ENCODE assay signal across 13 cellular contexts in genomic region chr12:8399496-8400031, GRCh38. TPM values are rescaled to one million over a fixed set of nuclear protein-coding genes. Genes with fewer than 3 reads are reported as not detected.
A peak's percentile ranks its signal among the peaks of the same experiment; 100 is the strongest.
DNase-seq lines count a peak whose midpoint lies in the region; TF ChIP-seq lines count a peak whose summit lies in the region.
"Not testable (repeated sequence)": the region's sequence is repeated elsewhere in the genome, so short reads cannot be mapped to it uniquely, and the experiment has no call there.
"Had no signal": no experiment of that assay in that cellular context is flagged by ENCODE, and none has a peak within 500 bp of the region (broad histone marks: within the 10 kb centered on the region; RNA-seq: fewer than 3 reads in every experiment).

No MANE protein-coding gene starts in this region.

- H3F3A ChIP-seq in GM23248 (ENCODE audit: insufficient read depth): not testable (repeated sequence)

- CTCF ChIA-PET in HEK293T (lab: Yijun Ruan, JAX): not testable (repeated sequence)

- 13 to 22% methylated on average over 11 to 13 of the region's 13 CpGs for WGBS in GM23248 (ENCODE audit: low coverage in 1 of 2, low lambda C conversion rate in 2 of 2, missing lambda C conversion rate in 2 of 2), 2 experiments

- H4K20me1 ChIP-seq in GM23248 (ENCODE audit: insufficient read depth); osteoblast (ENCODE audit: insufficient read depth, low read length): not testable (repeated sequence)

- not testable (repeated sequence) for TF ChIP-seq CTCF in osteoblast (IDR thresholded peaks at IDR 0.05; ENCODE audit: extremely low read depth, low read depth, low read length)

- H3K79me2 ChIP-seq in GM23248 (ENCODE audit: insufficient read depth); osteoblast (ENCODE audit: insufficient read depth, low read length): not testable (repeated sequence)

- H3K9me2 ChIP-seq in GM23248 (ENCODE audit: insufficient read depth): not testable (repeated sequence)

- H3K27me3 ChIP-seq in GM23248 (replicated peaks; ENCODE audit: insufficient read depth); osteoblast (ENCODE audit: insufficient read depth, low read length): not testable (repeated sequence)

- H3K9ac ChIP-seq in GM23248: not testable (repeated sequence)

- not testable (repeated sequence) for H2AFZ ChIP-seq in GM23248; osteoblast (ENCODE audit: low read length)

- H3K4me1 ChIP-seq in GM23248 (ENCODE audit: insufficient read depth); osteoblast (ENCODE audit: insufficient read depth, low read length): not testable (repeated sequence)

- H3K9me3 ChIP-seq in GM23248 (ENCODE audit: low read depth); osteoblast (ENCODE audit: low read depth, low read length): not testable (repeated sequence)

- POLR2A ChIA-PET in HEK293T (lab: Yijun Ruan, JAX): not testable (repeated sequence)

- H3K36me3 ChIP-seq in GM23248 (ENCODE audit: low read depth); osteoblast (ENCODE audit: insufficient read depth, low read length): not testable (repeated sequence)

- H3K27ac ChIP-seq in GM23248; osteoblast (ENCODE audit: low read depth, low read length): not testable (repeated sequence)

- intact Hi-C loops in cardiac septum (cut with DNase I): loop anchor here (10.0 kb wide), 1 partner anchor 295 kb away; no protein-coding TSS in a partner anchor

- in situ Hi-C loops in GM23248 (cut with MboI): not testable (repeated sequence)

- H3K4me3 ChIP-seq in GM23248; osteoblast (ENCODE audit: insufficient read depth, low read length): not testable (repeated sequence)

- peak; percentile 2 for DNase-seq in AG08396 (ENCODE audit: low spot score)
- peak; percentile 41 for DNase-seq in EH (ENCODE audit: low read depth)
- peak; percentile 16 for DNase-seq in GM23248
- not testable (repeated sequence) for DNase-seq in HEK293T (ENCODE audit: extremely low spot score)
- peak; percentile 14 for DNase-seq in NCI-H82 (lab: John Stamatoyannopoulos, UW)
- DNase-seq in T1000 (lab: John Stamatoyannopoulos, UW): peak; percentile 52
- peak; percentile 49 for DNase-seq in cardiac septum (ENCODE audit: low spot score)
- peak; percentile 47 for DNase-seq in osteoblast (ENCODE audit: insufficient read length, low spot score, missing footprints)

- not testable (repeated sequence) for H3K4me2 ChIP-seq in GM23248 (ENCODE audit: unreplicated experiment); osteoblast (ENCODE audit: insufficient read depth, low read length)

TF ChIP-seq in HEK293T, 16 proteins besides CTCF, POLR2A, EP300 and RAD21:
- TF ChIP-seq PKNOX1 (IDR thresholded peaks at IDR 0.05): peak; percentile 68
TF ChIP-seq in HEK293T: peak in this region for 1; not testable (repeated sequence) for 15.

RNA-seq across cellular contexts. Expression of gene CLEC6A, which starts 56.2 kb away (rescaled TPM):
- not detected in 2 replicates for total RNA-seq in GM23248 (2014; rRNA removed; shearing (Covaris generic))
- not detected in 2 replicates for polyA plus RNA-seq in GM23248 (2016; fragmentation: Nextera tagmentation; extraction: Ambion mirVana)
- not detected for total RNA-seq in cardiac septum
- not detected in 2 replicates for total RNA-seq in osteoblast
- total RNA-seq: CD4-positive, alpha-beta T cell; IMR-90; NCI-H460; OCI-LY7; T-helper 17 cell had no signal
- polyA plus RNA-seq: IMR-90 had no signal
